8 cellular contexts compared by ENCODE assay signal in genomic region chr12:109134186-109134917, GRCh38. TPM values are rescaled to one million over a fixed set of nuclear protein-coding genes. Genes with fewer than 3 reads are reported as not detected.
DNase-seq lines count a peak whose midpoint lies in the region; ATAC-seq and TF ChIP-seq lines count a peak whose summit lies in the region.
"Had no signal": no experiment of that assay in that cellular context is flagged by ENCODE, and none has a peak within 500 bp of the region (broad histone marks: within the 10 kb centered on the region; RNA-seq: fewer than 3 reads in every experiment).

No MANE protein-coding gene starts in this region.

- no peak overlapping the region for H2BK120ac ChIP-seq in H9 (ENCODE audit: low read depth, low read length, poor library complexity, severe bottlenecking)

- no peak overlapping the region for H4K5ac ChIP-seq in H9 (ENCODE audit: insufficient read length, low read depth, low read length)

- H3K4me3 ChIP-seq in heart right ventricle = no peak overlapping the region
- H3K4me3 ChIP-seq in subcutaneous abdominal adipose tissue (ENCODE audit: low read depth in 1 of 5, low read length in 5 of 5) = peak overlapping the region; percentile 41 to 71 (median 58)
- H3K4me3 ChIP-seq: tibial artery had no signal

- H2BK15ac ChIP-seq in H9 (ENCODE audit: low read depth, low read length) = no peak overlapping the region

- H3K14ac ChIP-seq in H9 (ENCODE audit: insufficient read depth, low read length) = no peak overlapping the region

- H3K27me3 ChIP-seq in H9 (ENCODE audit: insufficient read depth, low read length) (no peaks in the 10 kb centered on the region), heart right ventricle (no peaks in the 10 kb centered on the region), subcutaneous abdominal adipose tissue (ENCODE audit: control insufficient read depth in 5 of 5, insufficient read depth in 4 of 5, low read length in 5 of 5) (no peaks in the 10 kb centered on the region)
- H3K27me3 ChIP-seq: tibial artery had no signal

- peaks cover 0 to 1% (median 0%) of the 10 kb centered on the region in 3 experiments; a peak in 1 of 7 replicates for H3K36me3 Mint-ChIP-seq in H9 (ENCODE audit: insufficient read depth in 1 of 3, low read depth in 3 of 3)
- peaks cover 1% of the 10 kb centered on the region for H3K36me3 Mint-ChIP-seq in activated naive CD4-positive, alpha-beta T cell treated with anti-CD3 and anti-CD28 coated beads for 36 hours (ENCODE audit: low read depth)

- no peak overlapping the region for H3T11ph ChIP-seq in H9 (ENCODE audit: low read length)

- no peak overlapping the region for H2AK5ac ChIP-seq in H9 (ENCODE audit: insufficient read length, low read length)

- whole genome bisulfite sequencing in H9 (ENCODE audit: extremely low coverage, insufficient read length, low lambda C conversion rate) = no CpG with 5 or more reads among the region's 6 CpGs
- WGBS in heart right ventricle, 2 donors = 30 to 38% methylated on average over 6 of the region's 6 CpGs

- no peaks in the 10 kb centered on the region; the same call in 1 of the 2 replicates for H3K27me3 Mint-ChIP-seq in H9 (ENCODE audit: low read depth)
- no peaks in the 10 kb centered on the region for H3K27me3 Mint-ChIP-seq in activated naive CD4-positive, alpha-beta T cell treated with anti-CD3 and anti-CD28 coated beads for 36 hours (ENCODE audit: low read depth)

- H3K27ac ChIP-seq in H9 (ENCODE audit: insufficient read length, low read depth, low read length) (no peak overlapping the region), heart right ventricle (peak overlapping the region in 9 of 10 donors; percentile 30 to 86 (median 52)), subcutaneous abdominal adipose tissue (ENCODE audit: low read depth, low read length) (peak overlapping the region; percentile 84)
- H3K27ac ChIP-seq: tibial artery had no signal

- no peak overlapping the region for H2BK20ac ChIP-seq in H9 (ENCODE audit: low read depth, low read length, poor library complexity, severe bottlenecking)

- H3K23ac ChIP-seq in H9 (ENCODE audit: insufficient read length, low read depth, low read length) = no peak overlapping the region

- intact Hi-C loops in heart right ventricle (cut with DNase I) = loop anchor here in 1 of 10 donors (2.0 kb wide), 1 partner anchor 16 kb away; no protein-coding TSS in a partner anchor
- intact Hi-C loops in activated naive CD4-positive, alpha-beta T cell treated with anti-CD3 and anti-CD28 coated beads for 36 hours (cut with micrococcal nuclease) = no loop called here

- no peaks in the 10 kb centered on the region for H4K20me1 ChIP-seq in H9 (ENCODE audit: control insufficient read depth, insufficient read depth, insufficient read length)

- peaks cover 0 to 8% (median 0%) of the 10 kb centered on the region in 9 donors for H3K36me3 ChIP-seq in heart right ventricle
- H3K36me3 ChIP-seq in subcutaneous abdominal adipose tissue (ENCODE audit: control insufficient read depth in 5 of 5, insufficient read depth in 5 of 5, low read length in 5 of 5) = peaks cover 0 to 5% (median 0%) of the 10 kb centered on the region in 5 donors

- no peak overlapping the region for H4K8ac ChIP-seq in H9 (replicated peaks; ENCODE audit: insufficient read length, low read depth, low read length)

- H3K79me1 ChIP-seq in H9 (ENCODE audit: insufficient read depth, low read depth, low read length, poor library complexity, severe bottlenecking) = no peaks in the 10 kb centered on the region

- CTCF ChIA-PET in activated naive CD4-positive, alpha-beta T cell treated with anti-CD3 and anti-CD28 coated beads for 36 hours (lab: Charles Lee) = interaction anchor here (0.5 kb wide), 1 partner anchor 99 kb away, joined by 3 read pairs; no protein-coding TSS in a partner anchor

- peak; percentile 81 for DNase-seq in H9
- DNase-seq in UCSD-AML1 (lab: John Stamatoyannopoulos, UW; ENCODE audit: unreplicated experiment) = peak; percentile 16
- peak; percentile 34 to 43 for DNase-seq in heart right ventricle
- DNase-seq in activated naive CD4-positive, alpha-beta T cell treated with anti-CD3 and anti-CD28 coated beads for 36 hours = no peak
- DNase-seq in NCI-H1092 (lab: John Stamatoyannopoulos, UW) = no peak
- no peak for DNase-seq in NCI-H146 treated with DMSO at 0.1 percent for 48 hours (lab: John Stamatoyannopoulos, UW; ENCODE audit: unreplicated experiment)

- no peak overlapping the region for H4K91ac ChIP-seq in H9 (ENCODE audit: insufficient read length, low read depth, low read length)

- no peak overlapping the region for H3K18ac ChIP-seq in H9 (ENCODE audit: insufficient read length, low read depth, low read length)

- H3K4ac ChIP-seq in H9 (ENCODE audit: low read depth, low read length) = no peak overlapping the region

- no peak overlapping the region for H2BK5ac ChIP-seq in H9 (ENCODE audit: insufficient read length, low read length)

- H3K9ac ChIP-seq in H9 (ENCODE audit: extremely low read depth, insufficient read length, low read length) (no peak overlapping the region), subcutaneous abdominal adipose tissue (ENCODE audit: low read length in 5 of 5) (peak overlapping the region in 2 of 5 donors; percentile 24 to 27)

- peaks cover 7 to 14% of the 10 kb centered on the region in 2 experiments for H3K9me3 Mint-ChIP-seq in H9
- H3K9me3 Mint-ChIP-seq in activated naive CD4-positive, alpha-beta T cell treated with anti-CD3 and anti-CD28 coated beads for 36 hours = peaks cover 4% of the 10 kb centered on the region

- H3K4me1 Mint-ChIP-seq in H9 = peaks cover 0 to 8% of the 10 kb centered on the region in 2 experiments; a peak in 3 of 4 replicates
- no peaks in the 10 kb centered on the region for H3K4me1 Mint-ChIP-seq in activated naive CD4-positive, alpha-beta T cell treated with anti-CD3 and anti-CD28 coated beads for 36 hours (ENCODE audit: low read depth)

- H3K4me1 ChIP-seq in H9 (ENCODE audit: insufficient read depth, low read length) (no peaks in the 10 kb centered on the region), heart right ventricle (peaks cover 0 to 84% (median 46%) of the 10 kb centered on the region in 9 donors), subcutaneous abdominal adipose tissue (ENCODE audit: control insufficient read depth in 5 of 5, insufficient read depth in 5 of 5, low read length in 5 of 5) (peaks cover 6 to 83% (median 73%) of the 10 kb centered on the region in 5 donors)

- no peaks in the 10 kb centered on the region for H3K9me3 ChIP-seq in H9 (ENCODE audit: control insufficient read depth, low read depth, low read length)
- peaks cover 0 to 9% (median 0%) of the 10 kb centered on the region in 11 donors for H3K9me3 ChIP-seq in heart right ventricle
- no peaks in the 10 kb centered on the region for H3K9me3 ChIP-seq in subcutaneous abdominal adipose tissue (ENCODE audit: control insufficient read depth in 5 of 5, low read length in 5 of 5)
- H3K9me3 ChIP-seq: tibial artery had no signal

- no peaks in the 10 kb centered on the region for H3K79me2 ChIP-seq in H9 (ENCODE audit: insufficient read depth, low read length)

- no peak overlapping the region for H3K56ac ChIP-seq in H9 (ENCODE audit: insufficient read length, low read depth, low read length)

- no peak overlapping the region for H2BK12ac ChIP-seq in H9 (ENCODE audit: insufficient read length, low read depth, low read length)

- H2AFZ ChIP-seq in H9 (ENCODE audit: low read length) = no peak overlapping the region

- no peak overlapping the region for H3K4me2 ChIP-seq in H9 (ENCODE audit: insufficient read depth, insufficient read length, low read length)

- H3K27ac Mint-ChIP-seq in H9 = no peak overlapping the region
- H3K27ac Mint-ChIP-seq in activated naive CD4-positive, alpha-beta T cell treated with anti-CD3 and anti-CD28 coated beads for 36 hours = no peak overlapping the region

- H3K4me3 Mint-ChIP-seq in H9 = no peak overlapping the region
- no peak overlapping the region for H3K4me3 Mint-ChIP-seq in activated naive CD4-positive, alpha-beta T cell treated with anti-CD3 and anti-CD28 coated beads for 36 hours

- ATAC-seq in heart right ventricle = peak in 7 of 8 donors; percentile 3 to 30 (median 16)

- no peaks in the 10 kb centered on the region for H3K23me2 ChIP-seq in H9 (ENCODE audit: insufficient read length, low read depth, low read length, poor library complexity, severe bottlenecking)

- TF ChIP-seq CTCF in H9 (conservative IDR thresholded peaks at IDR 0.05) (peak; percentile 80), heart right ventricle (IDR thresholded peaks at IDR 0.05) (peak; percentile 28 to 68 (median 59))

RNA-seq across cellular contexts. Expression of gene ACACB, which starts 18.0 kb away (rescaled TPM):
- total RNA-seq in H9 (2021) (14.2 and 17.3 TPM in 2 replicates), heart right ventricle (100 to 1,000 TPM in 6 of 10 donors, 10 to 100 TPM in 4; 69.7 to 241 (median 107) TPM)
- polyA plus RNA-seq in heart right ventricle = 100 to 1,000 TPM in 1 of 2 donors, 10 to 100 TPM in 1; 12.8 to 193 TPM
- total RNA-seq in activated naive CD4-positive, alpha-beta T cell treated with anti-CD3 and anti-CD28 coated beads for 36 hours = 10 to 100 TPM; 11.0 to 11.8 TPM

RNA-seq across cellular contexts. Expression of gene UNG, which starts 37.0 kb away (rescaled TPM):
- 188 and 195 TPM in 2 replicates for total RNA-seq in H9 (2021)
- 10 to 100 TPM; 21.6 to 37.3 (median 27.8) TPM for total RNA-seq in heart right ventricle
- 10 to 100 TPM; 14.2 to 17.0 TPM for polyA plus RNA-seq in heart right ventricle
- total RNA-seq in activated naive CD4-positive, alpha-beta T cell treated with anti-CD3 and anti-CD28 coated beads for 36 hours = 10 to 100 TPM; 58.2 to 64.0 TPM

RNA-seq across cellular contexts. Expression of gene ALKBH2, which starts 41.1 kb away (rescaled TPM):
- total RNA-seq in H9 (2021) (23.7 and 24.4 TPM in 2 replicates), heart right ventricle (10 to 100 TPM in 1 of 10 donors, 1 to 10 TPM in 9; 5.4 to 11.7 (median 7.1) TPM)
- 10 to 100 TPM; 19.4 to 20.6 TPM for polyA plus RNA-seq in heart right ventricle
- 10 to 100 TPM; 31.1 to 32.7 TPM for total RNA-seq in activated naive CD4-positive, alpha-beta T cell treated with anti-CD3 and anti-CD28 coated beads for 36 hours

Comparison
In these comparisons a context has a peak if more than half of its experiments do, and no peak if none do; other contexts are left out.
1. DNase-seq: peak in H9 (single experiment), UCSD-AML1 (single experiment) and heart right ventricle (2 of 2); none in activated naive CD4-positive, alpha-beta T cell treated with anti-CD3 and anti-CD28 coated beads for 36 hours (single experiment), NCI-H1092 (single experiment) and NCI-H146 treated with DMSO at 0.1 percent for 48 hours (single experiment).
2. H3K4me3 ChIP-seq: peak in subcutaneous abdominal adipose tissue (5 of 5); none in heart right ventricle (0 of 10).